Comparison of ENCODE assay signal across 11 cellular contexts in genomic region chr16:68065716-68066305, GRCh38. TPM values are rescaled to one million over a fixed set of nuclear protein-coding genes. Genes with fewer than 3 reads are reported as not detected.
DNase-seq lines count a peak whose midpoint lies in the region; ATAC-seq and TF ChIP-seq lines count a peak whose summit lies in the region.
"Had no signal": no experiment of that assay in that cellular context is flagged by ENCODE, and none has a peak within 500 bp of the region (broad histone marks: within the 10 kb centered on the region; RNA-seq: fewer than 3 reads in every experiment).

No MANE protein-coding gene starts in this region.

- H3K4me3 ChIP-seq in AG04449 (ENCODE audit: low read depth, low read length) (no peak overlapping the region), epithelial cell of esophagus (ENCODE audit: low read length) (no peak overlapping the region)

- TF ChIP-seq CTCF in AG04449 (IDR thresholded peaks at IDR 0.05; ENCODE audit: insufficient read depth, low read length, missing control alignments) (no peak), epithelial cell of esophagus (IDR thresholded peaks at IDR 0.05; ENCODE audit: insufficient read depth, low read depth, low read length, missing control alignments) (no peak), natural killer cell (IDR thresholded peaks at IDR 0.05) (no peak)

- intact Hi-C loops in natural killer cell (cut with micrococcal nuclease) = loop anchor here (10.0 kb wide), 1 partner anchor 261 kb away; the partner anchor contains the start of genes RANBP10 and TSNAXIP1

- no peaks in the 10 kb centered on the region for H3K9me3 Mint-ChIP-seq in natural killer cell

- POLR2A ChIA-PET in AG04449 (lab: Yijun Ruan, JAX) = interaction anchor here (1.4 kb wide), 2 partner anchors 19 to 43 kb away, joined by 5 to 7 read pairs; partner anchors contain the start of genes DDX28, DUS2 and NFATC3

- peak overlapping the region; percentile 82 to 92 for H3K27ac Mint-ChIP-seq in natural killer cell

- DNase-seq in AG04449 (ENCODE audit: low read depth, low spot score) (peak; percentile 69), HS-5 (ENCODE audit: low read depth) (peak; percentile 10), epithelial cell of esophagus (ENCODE audit: low read depth) (peak; percentile 36), natural killer cell (no peak), HUDEP-2 (lab: John Stamatoyannopoulos, UW; ENCODE audit: unreplicated experiment in 76 of 76) (no peak), OCI-M1 (lab: John Stamatoyannopoulos, UW) (no peak)
- DNase-seq: cerebellar nuclear complex; NCI-H774; stimulated activated CD4-positive, alpha-beta T cell treated with anti-CD3 and anti-CD28 coated beads, Interleukin-1b, Interleukin-23, amount 100 ng/mL, for 48 hours had no signal

- ATAC-seq in natural killer cell (no peak), HG03175 (IDR thresholded peaks at IDR 0.05; ENCODE audit: unreplicated experiment) (no peak), GM18520 (IDR thresholded peaks at IDR 0.05; ENCODE audit: unreplicated experiment) (no peak)

- H3K36me3 Mint-ChIP-seq in natural killer cell = no peaks in the 10 kb centered on the region

- H3K4me1 Mint-ChIP-seq in natural killer cell = peaks cover 80 to 88% of the 10 kb centered on the region in 2 donors

- peak overlapping the region; percentile 50 for H3K4me3 Mint-ChIP-seq in natural killer cell

- H3K27me3 Mint-ChIP-seq in natural killer cell (ENCODE audit: low read depth in 2 of 2) = no peaks in the 10 kb centered on the region

- CTCF ChIA-PET in AG04449 (lab: Yijun Ruan, JAX) = interaction anchor here (0.7 to 4.5 kb wide), 21 partner anchors 9 to 400 kb away, joined by 3 to 45 read pairs (median 5); partner anchors contain the start of gene NFATC3

RNA-seq across cellular contexts. Expression of gene NFATC3, which starts 19.4 kb away (rescaled TPM):
- 100 to 1,000 TPM; 241 to 282 (median 263) TPM for total RNA-seq in natural killer cell

RNA-seq across cellular contexts. Expression of gene DUS2, which starts 42.7 kb away (rescaled TPM):
- 10 to 100 TPM; 21.6 to 24.2 (median 22.7) TPM for total RNA-seq in natural killer cell

RNA-seq across cellular contexts. Expression of gene DDX28, which starts 42.8 kb away (rescaled TPM):
- total RNA-seq in natural killer cell = 10 to 100 TPM; 17.4 to 19.0 (median 17.9) TPM

RNA-seq across cellular contexts. Expression of gene DPEP2NB, which starts 50.1 kb away (rescaled TPM):
- total RNA-seq in natural killer cell = not detected

Comparison
In these comparisons a context has a peak if more than half of its experiments do, and no peak if none do; other contexts are left out.
1. DNase-seq: peak in AG04449 (single experiment), HS-5 (single experiment) and epithelial cell of esophagus (single experiment); none in natural killer cell (single experiment), HUDEP-2 (0 of 76) and OCI-M1 (single experiment).